Comparison of ENCODE assay signal across 16 cellular contexts in the genomic region with DNA sequence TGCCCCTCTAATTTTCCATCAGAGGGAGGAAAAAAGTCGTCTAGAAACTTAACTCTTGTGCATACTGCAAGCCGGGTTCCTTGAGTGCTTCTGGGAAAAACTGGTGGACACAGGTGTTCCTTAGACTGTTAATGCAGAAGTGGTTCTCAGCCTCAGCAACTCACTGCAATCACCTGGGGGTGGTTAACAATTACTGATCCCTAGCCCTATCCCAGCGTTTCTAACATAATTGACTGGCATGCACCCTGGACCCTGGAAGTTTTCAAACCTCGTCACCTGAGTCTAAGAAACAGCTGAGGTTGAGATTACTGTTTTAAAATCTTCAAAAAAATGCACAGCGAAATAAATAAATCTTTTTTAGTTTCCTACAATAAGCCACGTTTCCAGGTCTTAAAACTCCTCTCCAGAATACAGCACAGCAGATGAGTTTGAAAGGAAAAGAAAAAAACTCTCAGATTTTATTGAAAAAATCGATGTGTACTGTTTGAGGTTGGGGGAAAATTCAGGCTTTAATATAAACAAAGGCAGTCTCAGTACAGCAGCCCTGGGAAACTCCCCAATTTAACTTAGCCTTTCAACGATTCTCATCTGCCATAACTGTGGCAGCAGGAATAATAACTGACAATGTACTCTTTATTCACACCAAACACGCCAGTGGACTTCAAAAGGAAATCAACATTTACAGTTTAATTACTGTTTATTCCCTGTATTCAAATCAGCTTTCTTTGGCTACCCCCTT. TPM values are rescaled to one million over a fixed set of nuclear protein-coding genes. Genes with fewer than 3 reads are reported as not detected.
A peak's percentile ranks its signal among the peaks of the same experiment; 100 is the strongest.
DNase-seq lines count a peak whose midpoint lies in the region; ATAC-seq, FAIRE-seq and TF ChIP-seq lines count a peak whose summit lies in the region.
"Had no signal": no experiment of that assay in that cellular context is flagged by ENCODE, and none has a peak within 500 bp of the region (broad histone marks: within the 10 kb centered on the region; RNA-seq: fewer than 3 reads in every experiment).

No MANE protein-coding gene starts in this region.

- H3K27ac Mint-ChIP-seq in astrocyte (ENCODE audit: unreplicated experiment) (no peak overlapping the region), neural crest cell (ENCODE audit: unreplicated experiment) (peak overlapping the region; percentile 74)
- H3K27ac Mint-ChIP-seq: activated CD4-positive, alpha-beta memory T cell treated with anti-CD3 and anti-CD28 coated beads, Interleukin-2, amount 10 ng/mL, durations not matched to agents 7 days and 5 days had no signal

- ATAC-seq in GM18868 (IDR thresholded peaks at IDR 0.05; ENCODE audit: unreplicated experiment) (peak; percentile 56), left cardiac atrium (no peak)
- ATAC-seq: gastrocnemius medialis, left lung had no signal

- H3K9me3 Mint-ChIP-seq in astrocyte (ENCODE audit: unreplicated experiment) (peaks cover 11% of the 10 kb centered on the region), neural crest cell (peaks cover 12% of the 10 kb centered on the region)
- H3K9me3 Mint-ChIP-seq: activated naive CD4-positive, alpha-beta T cell treated with anti-CD3 and anti-CD28 coated beads, Interleukin-2, amount 50 U/mL, for 24 hours had no signal

- FAIRE-seq in astrocyte (lab: Jason Lieb, UNC), result no peak

- H2AFZ ChIP-seq in astrocyte (ENCODE audit: low read depth, low read length), result peak overlapping the region; percentile 54
- H2AFZ ChIP-seq: parathyroid adenoma had no signal

- H3K79me2 ChIP-seq in astrocyte (ENCODE audit: insufficient read depth, low read length), result no peaks in the 10 kb centered on the region
- H3K79me2 ChIP-seq: parathyroid adenoma had no signal

- H3K27me3 ChIP-seq in astrocyte (ENCODE audit: insufficient read depth, low read length), result no peaks in the 10 kb centered on the region
- H3K27me3 ChIP-seq: gastrocnemius medialis, left lung had no signal

- peak overlapping the region; percentile 2 for H3K27ac ChIP-seq in astrocyte (ENCODE audit: low read depth, low read length)
- H3K27ac ChIP-seq: gastrocnemius medialis, left lung, parathyroid adenoma had no signal

- intact Hi-C loops in left cardiac atrium (cut with DNase I), result no loop called here

- peaks cover 5% of the 10 kb centered on the region for H3K4me1 ChIP-seq in astrocyte (ENCODE audit: insufficient read depth, low read length)
- H3K4me1 ChIP-seq: parathyroid adenoma had no signal

- DNase-seq in NCI-H1105 (lab: John Stamatoyannopoulos, UW) (peak; percentile 34), astrocyte (ENCODE audit: low read depth) (no peak), neural crest cell (ENCODE audit: low read depth, low spot score) (no peak), OCI-M2 (lab: John Stamatoyannopoulos, UW; ENCODE audit: unreplicated experiment) (no peak), left cardiac atrium (no peak)
- no peak for DNase-seq in stimulated activated CD4-positive, alpha-beta T cell treated with anti-CD3 and anti-CD28 coated beads, Interleukin-12 subunit alpha, Interleukin-12 subunit beta, amount 100 ng/mL, for 4 hours
- DNase-seq: activated CD4-positive, alpha-beta memory T cell treated with anti-CD3 and anti-CD28 coated beads, Interleukin-2, amount 10 ng/mL, durations not matched to agents 7 days and 5 days; cortex of kidney; gastrocnemius medialis; left lung; NCI-H82; stimulated activated CD4-positive, alpha-beta T cell treated with anti-CD3 and anti-CD28 coated beads, Interleukin-2, amount 100 ng/mL, for 48 hours; stimulated activated naive CD4-positive, alpha-beta T cell treated with Interleukin-2 at 50 U/mL for 16 hours had no signal

- no peaks in the 10 kb centered on the region for H3K9me3 ChIP-seq in astrocyte (ENCODE audit: insufficient read depth, low read depth, low read length)
- H3K9me3 ChIP-seq: gastrocnemius medialis had no signal

- H3K4me2 ChIP-seq in astrocyte (ENCODE audit: low read length), result peak overlapping the region; percentile 46

- H3K4me3 ChIP-seq in astrocyte (ENCODE audit: insufficient read depth, low read depth, low read length), result no peak overlapping the region
- H3K4me3 ChIP-seq: gastrocnemius medialis, left lung had no signal

- H3K27me3 Mint-ChIP-seq in astrocyte (ENCODE audit: low read depth, unreplicated experiment) (no peaks in the 10 kb centered on the region), neural crest cell (ENCODE audit: low read depth) (no peaks in the 10 kb centered on the region)
- H3K27me3 Mint-ChIP-seq: activated naive CD4-positive, alpha-beta T cell treated with anti-CD3 and anti-CD28 coated beads, Interleukin-2, amount 50 U/mL, for 24 hours had no signal

- H3K9ac ChIP-seq in astrocyte (ENCODE audit: low read length), result peak overlapping the region; percentile 23
- H3K9ac ChIP-seq: parathyroid adenoma had no signal

- H3K36me3 Mint-ChIP-seq in astrocyte (ENCODE audit: low read depth, unreplicated experiment), result peaks cover 5% of the 10 kb centered on the region
- H3K36me3 Mint-ChIP-seq in neural crest cell (ENCODE audit: low read depth), result peaks cover 6% of the 10 kb centered on the region
- H3K36me3 Mint-ChIP-seq: activated naive CD4-positive, alpha-beta T cell treated with anti-CD3 and anti-CD28 coated beads, Interleukin-2, amount 50 U/mL, for 24 hours had no signal

- no peak for TF ChIP-seq CTCF in astrocyte (IDR thresholded peaks at IDR 0.05; ENCODE audit: insufficient read depth, low read depth, low read length)
- TF ChIP-seq CTCF in neural crest cell (conservative IDR thresholded peaks at IDR 0.05), result no peak

- no peak overlapping the region for H3K4me3 Mint-ChIP-seq in astrocyte (ENCODE audit: unreplicated experiment)
- no peak overlapping the region for H3K4me3 Mint-ChIP-seq in neural crest cell
- H3K4me3 Mint-ChIP-seq: activated CD4-positive, alpha-beta memory T cell treated with anti-CD3 and anti-CD28 coated beads, Interleukin-2, amount 10 ng/mL, durations not matched to agents 7 days and 5 days; activated naive CD4-positive, alpha-beta T cell treated with anti-CD3 and anti-CD28 coated beads, Interleukin-2, amount 50 U/mL, for 24 hours had no signal

- H3K36me3 ChIP-seq in astrocyte (ENCODE audit: insufficient read depth, low read length), result no peaks in the 10 kb centered on the region
- H3K36me3 ChIP-seq: gastrocnemius medialis, left lung had no signal

- H3K4me1 Mint-ChIP-seq in astrocyte (ENCODE audit: low read depth, unreplicated experiment) (peaks cover 6% of the 10 kb centered on the region), neural crest cell (peaks cover 36% of the 10 kb centered on the region)

- H4K20me1 ChIP-seq in astrocyte (ENCODE audit: insufficient read depth, low read length), result no peaks in the 10 kb centered on the region

RNA-seq across cellular contexts. Expression of a gene that starts 45.4 kb away (rescaled TPM):
- total RNA-seq in astrocyte (41.2 and 43.9 TPM in 2 replicates), neural crest cell (29.3 and 30.9 TPM in 2 replicates), left cardiac atrium (10 to 100 TPM in 1 of 2 donors, 1 to 10 TPM in 1; 9.4 to 15.5 TPM)
